ENCODE assay signal across 8 cellular contexts in the genomic region with DNA sequence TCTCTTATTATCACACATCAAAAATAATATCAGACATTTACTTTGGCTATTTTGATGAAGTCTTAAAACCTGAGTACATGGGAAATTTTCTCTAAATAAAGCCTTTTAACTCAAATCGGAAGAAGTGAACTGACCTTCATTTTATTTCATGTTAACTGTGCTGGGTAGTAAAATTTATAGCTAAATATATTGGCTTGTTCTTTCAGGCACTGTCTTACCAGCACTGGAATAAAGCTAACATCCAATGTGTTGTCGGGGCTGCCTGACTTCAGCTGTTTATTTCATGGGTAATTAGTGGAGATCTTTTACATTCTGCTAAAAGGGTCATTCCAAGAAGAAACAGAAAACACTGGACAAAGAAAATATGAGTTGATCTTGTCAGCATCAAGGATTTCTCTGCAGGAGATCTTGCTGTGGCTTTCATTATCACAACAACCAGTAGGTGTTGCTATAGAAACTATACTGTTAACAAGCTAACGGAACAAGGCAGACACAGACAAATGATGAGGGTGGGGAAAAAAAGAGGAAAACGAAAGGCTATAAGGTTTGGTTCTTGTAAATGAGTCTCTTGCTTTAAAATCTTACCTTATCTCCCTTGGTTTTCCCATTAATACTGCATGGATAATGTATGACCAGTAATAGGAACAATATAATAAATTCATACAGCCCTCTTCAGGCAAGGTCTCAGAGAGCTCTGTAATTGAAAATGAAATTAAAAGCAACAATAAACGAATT.
A peak's percentile ranks its signal among the peaks of the same experiment; 100 is the strongest.
DNase-seq lines count a peak whose midpoint lies in the region; ATAC-seq, FAIRE-seq and TF ChIP-seq lines count a peak whose summit lies in the region.

No MANE protein-coding gene starts in this region.

- H2BK12ac ChIP-seq in neuronal stem cell (ENCODE audit: low read length): no peak overlapping the region

- H3K9me3 ChIP-seq in astrocyte (ENCODE audit: insufficient read depth, low read depth, low read length) (no peaks in the 10 kb centered on the region), neuronal stem cell (replicated peaks in 1 of 2; ENCODE audit: control insufficient read depth in 2 of 2, insufficient read depth in 1 of 2, low read depth in 1 of 2, low read length in 2 of 2) (no peaks in the 10 kb centered on the region)

- H3K27me3 Mint-ChIP-seq in natural killer cell treated with Interleukin-12 subunit alpha and Interleukin-12 subunit beta and Interleukin-15 and Interleukin-18, amount 100 ng/mL, for 72 hours: no peaks in the 10 kb centered on the region
- H3K27me3 Mint-ChIP-seq in natural killer cell (ENCODE audit: low read depth in 2 of 2) (no peaks in the 10 kb centered on the region), astrocyte (ENCODE audit: low read depth, unreplicated experiment) (no peaks in the 10 kb centered on the region)

- H2AFZ ChIP-seq in astrocyte (ENCODE audit: low read depth, low read length): peak overlapping the region; percentile 25
- H2AFZ ChIP-seq in neuronal stem cell (ENCODE audit: low read length): no peak overlapping the region

- no peaks in the 10 kb centered on the region for H3K79me2 ChIP-seq in astrocyte (ENCODE audit: insufficient read depth, low read length)

- no peaks in the 10 kb centered on the region for H3K36me3 Mint-ChIP-seq in natural killer cell treated with Interleukin-12 subunit alpha and Interleukin-12 subunit beta and Interleukin-15 and Interleukin-18, amount 100 ng/mL, for 72 hours
- H3K36me3 Mint-ChIP-seq in natural killer cell (no peaks in the 10 kb centered on the region), astrocyte (ENCODE audit: low read depth, unreplicated experiment) (no peaks in the 10 kb centered on the region)

- H3K9ac ChIP-seq in astrocyte (ENCODE audit: low read length) (peak overlapping the region; percentile 37), neuronal stem cell (ENCODE audit: low read depth, low read length, poor library complexity) (no peak overlapping the region)

- no peak overlapping the region for H4K8ac ChIP-seq in neuronal stem cell (ENCODE audit: low read depth, low read length)

- no peak overlapping the region for H3K14ac ChIP-seq in neuronal stem cell (ENCODE audit: low read length)

- H3K36me3 ChIP-seq in astrocyte (ENCODE audit: insufficient read depth, low read length) (no peaks in the 10 kb centered on the region), neuronal stem cell (replicated peaks in 1 of 2; ENCODE audit: control insufficient read depth in 2 of 2, insufficient read depth in 2 of 2, low read length in 2 of 2) (no peaks in the 10 kb centered on the region)

- H2BK15ac ChIP-seq in neuronal stem cell (ENCODE audit: low read length): no peak overlapping the region

- FAIRE-seq in astrocyte (lab: Jason Lieb, UNC): peak; percentile 84

- H3K27me3 ChIP-seq in astrocyte (ENCODE audit: insufficient read depth, low read length) (no peaks in the 10 kb centered on the region), neuronal stem cell (ENCODE audit: control insufficient read depth in 3 of 3, insufficient read depth in 3 of 3, low read depth in 1 of 3, low read length in 3 of 3) (peaks cover 0 to 55% (median 0%) of the 10 kb centered on the region in 3 experiments)

- H3K4me2 ChIP-seq in astrocyte (ENCODE audit: low read length): peak overlapping the region; percentile 66
- H3K4me2 ChIP-seq in neuronal stem cell (ENCODE audit: insufficient read depth, low read length, poor library complexity, severe bottlenecking): no peak overlapping the region

- H3K4me1 Mint-ChIP-seq in natural killer cell treated with Interleukin-12 subunit alpha and Interleukin-12 subunit beta and Interleukin-15 and Interleukin-18, amount 100 ng/mL, for 72 hours (ENCODE audit: low read depth in 2 of 2): peaks cover 0 to 8% of the 10 kb centered on the region in 2 donors
- peaks cover 0 to 6% of the 10 kb centered on the region in 2 donors for H3K4me1 Mint-ChIP-seq in natural killer cell
- H3K4me1 Mint-ChIP-seq in astrocyte (ENCODE audit: low read depth, unreplicated experiment): peaks cover 9% of the 10 kb centered on the region

- H3K4ac ChIP-seq in neuronal stem cell (ENCODE audit: low read length): no peak overlapping the region

- H3K4me3 Mint-ChIP-seq in natural killer cell treated with Interleukin-12 subunit alpha and Interleukin-12 subunit beta and Interleukin-15 and Interleukin-18, amount 100 ng/mL, for 72 hours: peak overlapping the region; percentile 54
- H3K4me3 Mint-ChIP-seq in natural killer cell (no peak overlapping the region), astrocyte (ENCODE audit: unreplicated experiment) (no peak overlapping the region)

- no peak overlapping the region for H3K27ac Mint-ChIP-seq in natural killer cell treated with Interleukin-12 subunit alpha and Interleukin-12 subunit beta and Interleukin-15 and Interleukin-18, amount 100 ng/mL, for 72 hours
- H3K27ac Mint-ChIP-seq in natural killer cell (no peak overlapping the region), astrocyte (ENCODE audit: unreplicated experiment) (peak overlapping the region; percentile 66)

- no peaks in the 10 kb centered on the region for H3K79me1 ChIP-seq in neuronal stem cell (ENCODE audit: low read depth, low read length)

- H3K4me3 ChIP-seq in astrocyte (ENCODE audit: insufficient read depth, low read depth, low read length) (no peak overlapping the region), neuronal stem cell (ENCODE audit: low read length in 2 of 2) (no peak overlapping the region)

- H3K4me1 ChIP-seq in astrocyte (ENCODE audit: insufficient read depth, low read length): peaks cover 4% of the 10 kb centered on the region
- H3K4me1 ChIP-seq in neuronal stem cell (ENCODE audit: control insufficient read depth in 2 of 2, insufficient read depth in 1 of 2, low read depth in 1 of 2, low read length in 2 of 2): peaks cover 0 to 5% of the 10 kb centered on the region in 2 donors

- H4K91ac ChIP-seq in neuronal stem cell (ENCODE audit: low read depth, low read length, poor library complexity): no peak overlapping the region

- no peak overlapping the region for H3K27ac ChIP-seq in astrocyte (ENCODE audit: low read depth, low read length)
- H3K27ac ChIP-seq in neuronal stem cell (replicated peaks; ENCODE audit: low read length): no peak overlapping the region

- no peak for ATAC-seq in natural killer cell treated with Interleukin-12 subunit alpha and Interleukin-12 subunit beta and Interleukin-15 and Interleukin-18, amount 100 ng/mL, for 72 hours
- ATAC-seq in natural killer cell (no peak), HG02852 (IDR thresholded peaks at IDR 0.05; ENCODE audit: unreplicated experiment) (peak; percentile 88), Right ventricle myocardium superior (ENCODE audit: poor library complexity) (no peak)

- no peak overlapping the region for H2BK120ac ChIP-seq in neuronal stem cell (ENCODE audit: low read depth, low read length)

- no peak overlapping the region for H3K23ac ChIP-seq in neuronal stem cell (ENCODE audit: low read depth, low read length, poor library complexity)

- no peak overlapping the region for H2AK5ac ChIP-seq in neuronal stem cell (ENCODE audit: low read depth, low read length)

- intact Hi-C loops in natural killer cell (cut with micrococcal nuclease) (no loop called here), Right ventricle myocardium superior (cut with DNase I) (no loop called here)

- H2BK5ac ChIP-seq in neuronal stem cell (ENCODE audit: low read length): no peak overlapping the region

- no peak for DNase-seq in natural killer cell treated with Interleukin-12 subunit alpha and Interleukin-12 subunit beta and Interleukin-15 and Interleukin-18, amount 100 ng/mL, for 72 hours (ENCODE audit: low spot score)
- DNase-seq in natural killer cell (no peak), NCI-H1105 (lab: John Stamatoyannopoulos, UW) (peak; percentile 13), astrocyte (ENCODE audit: low read depth) (peak; percentile 68), neuronal stem cell (ENCODE audit: low spot score) (peak; percentile 33), Right ventricle myocardium superior (no peak)
- no peak for DNase-seq in activated CD8-positive, alpha-beta memory T cell treated with anti-CD3 and anti-CD28 coated beads, Interleukin-2, amount 50 U/mL, for 48 hours

- WGBS in neuronal stem cell (ENCODE audit: extremely low coverage in 2 of 2, insufficient read length in 2 of 2, insufficient replicate concordance in 1 of 2), 2 donors: no CpG with 5 or more reads among the region's 5 CpGs

- peaks cover 4% of the 10 kb centered on the region for H3K9me3 Mint-ChIP-seq in natural killer cell treated with Interleukin-12 subunit alpha and Interleukin-12 subunit beta and Interleukin-15 and Interleukin-18, amount 100 ng/mL, for 72 hours
- H3K9me3 Mint-ChIP-seq in natural killer cell: peaks cover 2% of the 10 kb centered on the region in 2 donors
- H3K9me3 Mint-ChIP-seq in astrocyte (ENCODE audit: unreplicated experiment): no peaks in the 10 kb centered on the region

- H3K18ac ChIP-seq in neuronal stem cell (ENCODE audit: low read length): no peak overlapping the region

- TF ChIP-seq CTCF in natural killer cell (IDR thresholded peaks at IDR 0.05) (no peak), astrocyte (IDR thresholded peaks at IDR 0.05; ENCODE audit: insufficient read depth, low read depth, low read length) (no peak)

- H4K20me1 ChIP-seq in astrocyte (ENCODE audit: insufficient read depth, low read length): no peaks in the 10 kb centered on the region

Comparison
In these comparisons a context has a peak if more than half of its experiments do, and no peak if none do; other contexts are left out.
1. DNase-seq: peak in NCI-H1105 (single experiment), astrocyte (single experiment) and neuronal stem cell (single experiment); none in natural killer cell treated with Interleukin-12 subunit alpha and Interleukin-12 subunit beta and Interleukin-15 and Interleukin-18, amount 100 ng/mL, for 72 hours (single experiment), natural killer cell (single experiment), Right ventricle myocardium superior (single experiment) and activated CD8-positive, alpha-beta memory T cell treated with anti-CD3 and anti-CD28 coated beads, Interleukin-2, amount 50 U/mL, for 48 hours (single experiment).